ENCODE assay signal across 27 cellular contexts in genomic region chr3:60453326-60453725, GRCh38.
"Had no signal": no experiment of that assay in that cellular context is flagged by ENCODE, and none has a peak within 500 bp of the region (broad histone marks: within the 10 kb centered on the region; RNA-seq: fewer than 3 reads in every experiment).

No MANE protein-coding gene starts in this region.

- H3K4me3 ChIP-seq: stomach, suprapubic skin, testis, thoracic aorta, thyroid gland, tibial artery, tibial nerve, transverse colon, upper lobe of left lung, upper lobe of right lung, uterus, vagina had no signal

- H3K27me3 ChIP-seq: stomach, suprapubic skin, testis, thyroid gland, tibial artery, tibial nerve, upper lobe of left lung, upper lobe of right lung, uterus, vagina had no signal

- FAIRE-seq: urothelium cell line had no signal

- H3K27ac ChIP-seq: stomach, suprapubic skin, testis, thoracic aorta, thyroid gland, tibial artery, tibial nerve, transverse colon, upper lobe of left lung, upper lobe of right lung, uterus, vagina had no signal

- H3K4me1 ChIP-seq: stomach, suprapubic skin, testis, thyroid gland, tibial artery, tibial nerve, upper lobe of left lung, upper lobe of right lung, uterus, vagina had no signal

- ATAC-seq: stimulated activated effector memory CD8-positive, alpha-beta T cell treated with anti-CD3 and anti-CD28 coated beads, Interleukin-12 subunit alpha, Interleukin-12 subunit beta, amount 100 ng/mL, for 72 hours; stimulated activated memory B cell treated with anti-CD40 and anti-IgM and Interleukin-4, amounts not matched to agents 10 μg/mL and 1 μg/mL and 100 μg/mL, for 72 hours; stimulated activated naive B cell treated with anti-CD40 and anti-IgM and Interleukin-4, amounts not matched to agents 10 μg/mL and 1 μg/mL and 100 μg/mL, for 72 hours; stimulated activated naive CD8-positive, alpha-beta T cell treated with anti-CD3 and anti-CD28 coated beads, Interleukin-15, amount 100 ng/mL, for 72 hours; stimulated activated naive CD8-positive, alpha-beta T cell treated with anti-CD3 and anti-CD28 coated beads, Interleukin-15, Interleukin-2, amounts not matched to agents 100 U/mL and 50 U/mL, for 24 hours; upper lobe of right lung had no signal

- H3K36me3 ChIP-seq: stomach, suprapubic skin, thoracic aorta, thyroid gland, tibial artery, tibial nerve, transverse colon, upper lobe of left lung, upper lobe of right lung, uterus, vagina had no signal

- DNase-seq: stimulated activated CD4-positive, alpha-beta T cell treated with anti-CD3 and anti-CD28 coated beads, Interleukin-2, amount 100 ng/mL, for 48 hours; stimulated activated CD4-positive, alpha-beta T cell treated with anti-CD3 and anti-CD28 coated beads, Interleukin-4, amount 100 ng/mL, for 1 hour; stimulated activated CD4-positive, alpha-beta T cell treated with anti-CD3 and anti-CD28 coated beads, Interleukin-4, amount 100 ng/mL, for 24 hours; stimulated activated CD4-positive, alpha-beta T cell treated with anti-CD3 and anti-CD28 coated beads, Interleukin-4, amount 100 ng/mL, for 4 hours; stimulated activated CD8-positive, alpha-beta memory T cell treated with anti-CD3 and anti-CD28 coated beads, Interleukin-4, amount 100 ng/mL, for 48 hours; stimulated activated naive B cell treated with anti-CD40 and anti-IgM and Interleukin-4, amounts not matched to agents 10 μg/mL and 1 μg/mL and 100 μg/mL, for 72 hours; stimulated activated naive CD4-positive, alpha-beta T cell; stimulated activated naive CD4-positive, alpha-beta T cell treated with Interleukin-2 at 50 U/mL for 16 hours; stimulated activated naive CD8-positive, alpha-beta T cell treated with anti-CD3 and anti-CD28 coated beads, Interleukin-15, amount 100 ng/mL, for 72 hours; stimulated activated naive CD8-positive, alpha-beta T cell treated with anti-CD3 and anti-CD28 coated beads, Interleukin-15, Interleukin-2, amounts not matched to agents 100 U/mL and 50 U/mL, for 24 hours; stomach; substantia nigra; testis; thyroid gland; tibial artery; transverse colon; trophoblast cell; upper lobe of left lung; upper lobe of right lung; uterus had no signal

- H3K9me3 ChIP-seq: stomach, suprapubic skin, testis, thoracic aorta, thyroid gland, tibial artery, tibial nerve, transverse colon, upper lobe of left lung, upper lobe of right lung, uterus, vagina had no signal
